1 cellular context compared by ENCODE assay signal in genomic region chr10:122306282-122306681, GRCh38.
TF ChIP-seq lines count a peak whose summit lies in the region.

No MANE protein-coding gene starts in this region.

TF ChIP-seq in liver, 16 proteins besides CTCF, POLR2A, EP300 and RAD21 (continued from another document):
- no peak for TF ChIP-seq REST (IDR thresholded peaks at IDR 0.05)
- TF ChIP-seq EGR1 (IDR thresholded peaks at IDR 0.05; ENCODE audit: low read depth in 2 of 2): no peak
- TF ChIP-seq SP1 (IDR thresholded peaks at IDR 0.05): no peak
- TF ChIP-seq JUND (IDR thresholded peaks at IDR 0.05): no peak
- no peak for TF ChIP-seq FOXA1 (IDR thresholded peaks at IDR 0.05)
- TF ChIP-seq FOXA2 (IDR thresholded peaks at IDR 0.05): no peak
- TF ChIP-seq GABPA (IDR thresholded peaks at IDR 0.05 in 1 of 2, conservative IDR thresholded peaks at IDR 0.05 in 1 of 2): no peak
- TF ChIP-seq TAF1 (conservative IDR thresholded peaks at IDR 0.05): no peak
- no peak for TF ChIP-seq HNF4G (IDR thresholded peaks at IDR 0.05)
- no peak for TF ChIP-seq RXRA (IDR thresholded peaks at IDR 0.05)
- TF ChIP-seq HNF4A (conservative IDR thresholded peaks at IDR 0.05): no peak
- no peak for TF ChIP-seq NR2F2 (IDR thresholded peaks at IDR 0.05)
